Comparison of ENCODE assay signal across 8 cellular contexts in the genomic region with DNA sequence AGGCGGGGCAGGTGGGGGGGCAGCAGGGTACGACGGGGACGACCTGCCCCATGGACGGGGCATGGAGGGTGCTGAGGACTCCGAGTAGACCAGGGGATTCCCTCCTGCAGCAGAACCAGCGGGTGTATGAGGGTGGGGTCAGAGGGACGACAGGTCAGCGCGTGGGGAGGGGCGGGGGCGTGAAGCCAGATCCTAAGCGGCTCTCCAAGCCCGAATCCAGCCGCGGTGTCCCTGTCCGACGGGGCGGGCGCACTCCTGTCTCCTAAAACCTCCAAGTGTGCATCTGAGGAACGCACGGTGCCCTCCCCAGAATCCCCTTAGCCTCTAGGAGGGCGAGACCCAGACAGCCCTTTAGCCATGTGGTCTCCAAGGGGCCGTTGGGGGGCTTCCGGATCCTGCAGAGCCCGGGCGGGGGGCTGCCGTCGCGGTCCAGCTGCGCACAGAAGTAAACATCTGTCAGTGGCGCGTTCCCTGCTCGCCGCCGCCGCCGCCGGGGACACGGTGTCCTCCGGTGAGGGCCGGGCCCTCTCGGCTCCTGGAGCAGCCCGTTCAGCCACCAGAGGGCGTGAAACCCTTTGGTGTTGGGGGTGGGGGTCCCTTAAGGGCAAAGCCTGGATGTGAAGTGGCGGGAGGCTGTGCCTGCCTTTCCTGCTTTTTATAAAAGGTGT. TPM values are rescaled to one million over a fixed set of nuclear protein-coding genes. Genes with fewer than 3 reads are reported as not detected.
DNase-seq lines count a peak whose midpoint lies in the region; ATAC-seq and TF ChIP-seq lines count a peak whose summit lies in the region.

No MANE protein-coding gene starts in this region.

- no peaks in the 10 kb centered on the region for H3K9me3 ChIP-seq in BLaER1 treated with 17β-estradiol and CSF1 and Interleukin-3, amounts not matched to agents 10 nM and 100 nM (replicated peaks in 1 of 11)

- H3K4me2 ChIP-seq in BLaER1 treated with 17β-estradiol and CSF1 and Interleukin-3, amounts not matched to agents 10 nM and 100 nM, result peak overlapping the region; percentile 34 to 85 (median 60); a peak in 21 of 22 replicates

- DNase-seq in HFF-Myc (ENCODE audit: extremely low read depth, low read depth) (no peak), NCI-H774 (lab: John Stamatoyannopoulos, UW) (peak; percentile 50), activated T-cell treated with anti-CD3 and anti-CD28 coated beads for 48 hours (ENCODE audit: low read depth) (peak; percentile 55), fibroblast of mammary gland (ENCODE audit: low read depth) (no peak), osteocyte (ENCODE audit: extremely low spot score, unreplicated experiment) (no peak)

- H3K27me3 Mint-ChIP-seq in osteocyte (ENCODE audit: unreplicated experiment), result peaks cover 31% of the 10 kb centered on the region

- H3K36me3 ChIP-seq in BLaER1 treated with 17β-estradiol and CSF1 and Interleukin-3, amounts not matched to agents 10 nM and 100 nM, result no peaks in the 10 kb centered on the region

- no peaks in the 10 kb centered on the region for H3K9me3 Mint-ChIP-seq in osteocyte (ENCODE audit: unreplicated experiment)

- H3K9ac ChIP-seq in BLaER1 treated with 17β-estradiol and CSF1 and Interleukin-3, amounts not matched to agents 10 nM and 100 nM, result peak overlapping the region in 6 of 11 experiments; percentile 9 to 53 (median 34); a peak in 9 of 22 replicates

- peaks cover 20 to 38% (median 27%) of the 10 kb centered on the region in 11 experiments for H3K27me3 ChIP-seq in BLaER1 treated with 17β-estradiol and CSF1 and Interleukin-3, amounts not matched to agents 10 nM and 100 nM

- peaks cover 7 to 58% (median 50%) of the 10 kb centered on the region in 10 experiments; a peak in 19 of 20 replicates for H3K4me1 ChIP-seq in BLaER1 treated with 17β-estradiol and CSF1 and Interleukin-3, amounts not matched to agents 10 nM and 100 nM

- no peaks in the 10 kb centered on the region for H3K36me3 Mint-ChIP-seq in osteocyte (ENCODE audit: unreplicated experiment)

- H3K4me1 Mint-ChIP-seq in osteocyte (ENCODE audit: unreplicated experiment), result peaks cover 5% of the 10 kb centered on the region

- ATAC-seq in HG02938 (IDR thresholded peaks at IDR 0.05; ENCODE audit: unreplicated experiment) (no peak), HG03442 (IDR thresholded peaks at IDR 0.05; ENCODE audit: unreplicated experiment) (no peak)

- peaks cover 0 to 5% (median 0%) of the 10 kb centered on the region in 11 experiments; a peak in 3 of 22 replicates for H4K20me1 ChIP-seq in BLaER1 treated with 17β-estradiol and CSF1 and Interleukin-3, amounts not matched to agents 10 nM and 100 nM

- H3K4me3 Mint-ChIP-seq in osteocyte (ENCODE audit: unreplicated experiment), result no peak overlapping the region

- no peak overlapping the region for H3K27ac ChIP-seq in BLaER1 treated with 17β-estradiol and CSF1 and Interleukin-3, amounts not matched to agents 10 nM and 100 nM

- peak overlapping the region in 9 of 10 experiments; percentile 21 to 63 (median 46); a peak in 15 of 20 replicates for H3K4me3 ChIP-seq in BLaER1 treated with 17β-estradiol and CSF1 and Interleukin-3, amounts not matched to agents 10 nM and 100 nM
- peak overlapping the region; percentile 48 for H3K4me3 ChIP-seq in HFF-Myc (replicated peaks; ENCODE audit: low read depth, low read length)
- H3K4me3 ChIP-seq in fibroblast of mammary gland (ENCODE audit: control insufficient read depth, low read depth, low read length), result no peak overlapping the region

- no peak overlapping the region for H3K27ac Mint-ChIP-seq in osteocyte (ENCODE audit: unreplicated experiment)

- TF ChIP-seq CTCF in HFF-Myc (IDR thresholded peaks at IDR 0.05; ENCODE audit: low read depth, low read length, missing control alignments) (peak; percentile 80), fibroblast of mammary gland (conservative IDR thresholded peaks at IDR 0.05; ENCODE audit: control insufficient read depth, insufficient read depth, low read depth, low read length) (peak; percentile 52), osteocyte (IDR thresholded peaks at IDR 0.05) (peak; percentile 75)

RNA-seq across cellular contexts. Expression of gene NRTN, which starts 0.7 kb away (rescaled TPM):
- 0.40 TPM in 1 of 2 replicates, not detected in the other for total RNA-seq in osteocyte

RNA-seq across cellular contexts. Expression of gene DUS3L, which starts 14.6 kb away (rescaled TPM):
- 29.0 and 30.9 TPM in 2 replicates for total RNA-seq in osteocyte

RNA-seq across cellular contexts. Expression of gene PRR22, which starts 21.1 kb away (rescaled TPM):
- total RNA-seq in osteocyte, result 2.0 and 3.1 TPM in 2 replicates

RNA-seq across cellular contexts. Expression of gene FUT6, which starts 33.9 kb away (rescaled TPM):
- total RNA-seq in osteocyte, result not detected in 2 replicates

RNA-seq across cellular contexts. Expression of gene FUT3, which starts 45.6 kb away (rescaled TPM):
- total RNA-seq in osteocyte, result not detected in 2 replicates

Comparison
In these comparisons a context has a peak if more than half of its experiments do, and no peak if none do; other contexts are left out.
1. DNase-seq: peak in NCI-H774 (single experiment) and activated T-cell treated with anti-CD3 and anti-CD28 coated beads for 48 hours (single experiment); none in HFF-Myc (single experiment), fibroblast of mammary gland (single experiment) and osteocyte (single experiment).
2. Peak in every context shown above with its lines, with median percentiles within 50 percentile points of each other: CTCF ChIP-seq.